27 cellular contexts compared by ENCODE assay signal in the genomic region with DNA sequence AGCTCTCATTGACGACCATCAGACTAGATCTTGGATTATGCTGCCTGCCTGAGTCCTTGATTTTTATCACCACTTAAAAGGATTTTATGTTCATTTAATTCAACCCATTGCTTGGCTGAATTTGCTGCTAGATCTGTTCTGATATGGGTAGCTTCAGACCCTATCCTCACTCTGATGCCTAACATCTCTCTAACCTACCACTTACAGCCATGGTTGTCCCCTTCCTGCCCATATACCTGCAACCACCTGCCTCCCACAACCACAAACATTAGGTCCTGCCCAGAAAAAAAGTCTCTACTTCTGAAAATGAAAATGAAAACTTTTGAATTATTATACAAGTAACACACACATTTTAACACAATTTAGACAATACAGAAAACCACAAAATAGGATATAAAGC.
"Had no signal": no experiment of that assay in that cellular context is flagged by ENCODE, and none has a peak within 500 bp of the region (broad histone marks: within the 10 kb centered on the region; RNA-seq: fewer than 3 reads in every experiment).

No MANE protein-coding gene starts in this region.

- H3K9me3 ChIP-seq: stomach, suprapubic skin, testis, thoracic aorta, thyroid gland, tibial artery, tibial nerve, transverse colon, upper lobe of left lung, upper lobe of right lung, uterus, vagina had no signal

- H3K27ac Mint-ChIP-seq: stimulated activated effector memory CD8-positive, alpha-beta T cell treated with anti-CD3 and anti-CD28 coated beads, Interleukin-12 subunit alpha, Interleukin-12 subunit beta, amount 100 ng/mL, for 72 hours; stimulated activated memory B cell treated with anti-CD40 and anti-IgM and Interleukin-4, amounts not matched to agents 10 μg/mL and 1 μg/mL and 100 μg/mL, for 72 hours; stimulated activated naive B cell treated with anti-CD40 and anti-IgM and Interleukin-4, amounts not matched to agents 10 μg/mL and 1 μg/mL and 100 μg/mL, for 72 hours; stimulated activated naive CD8-positive, alpha-beta T cell treated with anti-CD3 and anti-CD28 coated beads, Interleukin-15, Interleukin-2, amounts not matched to agents 100 ng/mL and 50 ng/mL, for 24 hours; type B pancreatic cell had no signal

- H3K36me3 Mint-ChIP-seq: stimulated activated effector memory CD8-positive, alpha-beta T cell treated with anti-CD3 and anti-CD28 coated beads, Interleukin-12 subunit alpha, Interleukin-12 subunit beta, amount 100 ng/mL, for 72 hours; stimulated activated memory B cell treated with anti-CD40 and anti-IgM and Interleukin-4, amounts not matched to agents 10 μg/mL and 1 μg/mL and 100 μg/mL, for 72 hours; stimulated activated naive B cell treated with anti-CD40 and anti-IgM and Interleukin-4, amounts not matched to agents 10 μg/mL and 1 μg/mL and 100 μg/mL, for 72 hours; type B pancreatic cell had no signal

- H3K4me1 ChIP-seq: stomach, suprapubic skin, testis, thyroid gland, tibial artery, tibial nerve, transverse colon, upper lobe of left lung, upper lobe of right lung, uterus, vagina had no signal

- H3K4me1 Mint-ChIP-seq: stimulated activated effector memory CD8-positive, alpha-beta T cell treated with anti-CD3 and anti-CD28 coated beads, Interleukin-12 subunit alpha, Interleukin-12 subunit beta, amount 100 ng/mL, for 72 hours; stimulated activated naive B cell treated with anti-CD40 and anti-IgM and Interleukin-4, amounts not matched to agents 10 μg/mL and 1 μg/mL and 100 μg/mL, for 72 hours had no signal

- H3K4me3 ChIP-seq: stomach, suprapubic skin, testis, thoracic aorta, thyroid gland, tibial artery, tibial nerve, transverse colon, upper lobe of left lung, upper lobe of right lung, uterus, vagina had no signal

- H3K27ac ChIP-seq: stomach, suprapubic skin, testis, thoracic aorta, thyroid gland, tibial artery, tibial nerve, transverse colon, upper lobe of left lung, upper lobe of right lung, uterus, vagina had no signal

- H3K9me3 Mint-ChIP-seq: stimulated activated effector memory CD8-positive, alpha-beta T cell treated with anti-CD3 and anti-CD28 coated beads, Interleukin-12 subunit alpha, Interleukin-12 subunit beta, amount 100 ng/mL, for 72 hours; stimulated activated memory B cell treated with anti-CD40 and anti-IgM and Interleukin-4, amounts not matched to agents 10 μg/mL and 1 μg/mL and 100 μg/mL, for 72 hours; stimulated activated naive B cell treated with anti-CD40 and anti-IgM and Interleukin-4, amounts not matched to agents 10 μg/mL and 1 μg/mL and 100 μg/mL, for 72 hours; stimulated activated naive CD8-positive, alpha-beta T cell treated with anti-CD3 and anti-CD28 coated beads, Interleukin-15, amount 100 ng/mL, for 72 hours; stimulated activated naive CD8-positive, alpha-beta T cell treated with anti-CD3 and anti-CD28 coated beads, Interleukin-15, Interleukin-2, amounts not matched to agents 100 ng/mL and 50 ng/mL, for 24 hours; type B pancreatic cell had no signal

- H3K4me3 Mint-ChIP-seq: stimulated activated effector memory CD8-positive, alpha-beta T cell treated with anti-CD3 and anti-CD28 coated beads, Interleukin-12 subunit alpha, Interleukin-12 subunit beta, amount 100 ng/mL, for 72 hours; stimulated activated memory B cell treated with anti-CD40 and anti-IgM and Interleukin-4, amounts not matched to agents 10 μg/mL and 1 μg/mL and 100 μg/mL, for 72 hours; stimulated activated naive B cell treated with anti-CD40 and anti-IgM and Interleukin-4, amounts not matched to agents 10 μg/mL and 1 μg/mL and 100 μg/mL, for 72 hours; stimulated activated naive CD8-positive, alpha-beta T cell treated with anti-CD3 and anti-CD28 coated beads, Interleukin-15, amount 100 ng/mL, for 72 hours; stimulated activated naive CD8-positive, alpha-beta T cell treated with anti-CD3 and anti-CD28 coated beads, Interleukin-15, Interleukin-2, amounts not matched to agents 100 ng/mL and 50 ng/mL, for 24 hours; type B pancreatic cell had no signal

- H3K36me3 ChIP-seq: stomach, suprapubic skin, thoracic aorta, thyroid gland, tibial artery, tibial nerve, transverse colon, upper lobe of left lung, upper lobe of right lung, uterus, vagina had no signal

- ATAC-seq: stimulated activated effector memory CD8-positive, alpha-beta T cell treated with anti-CD3 and anti-CD28 coated beads, Interleukin-12 subunit alpha, Interleukin-12 subunit beta, amount 100 ng/mL, for 72 hours; stimulated activated memory B cell treated with anti-CD40 and anti-IgM and Interleukin-4, amounts not matched to agents 10 μg/mL and 1 μg/mL and 100 μg/mL, for 72 hours; stimulated activated naive B cell treated with anti-CD40 and anti-IgM and Interleukin-4, amounts not matched to agents 10 μg/mL and 1 μg/mL and 100 μg/mL, for 72 hours; stimulated activated naive CD8-positive, alpha-beta T cell treated with anti-CD3 and anti-CD28 coated beads, Interleukin-15, amount 100 ng/mL, for 72 hours; stimulated activated naive CD8-positive, alpha-beta T cell treated with anti-CD3 and anti-CD28 coated beads, Interleukin-15, Interleukin-2, amounts not matched to agents 100 U/mL and 50 U/mL, for 24 hours; upper lobe of right lung had no signal

- H3K27me3 ChIP-seq: stomach, suprapubic skin, testis, thyroid gland, tibial artery, tibial nerve, transverse colon, upper lobe of left lung, upper lobe of right lung, uterus, vagina had no signal

- DNase-seq: stimulated activated CD4-positive, alpha-beta T cell treated with anti-CD3 and anti-CD28 coated beads, Interleukin-2, amount 100 ng/mL, for 48 hours; stimulated activated CD4-positive, alpha-beta T cell treated with anti-CD3 and anti-CD28 coated beads, Interleukin-4, amount 100 ng/mL, for 1 hour; stimulated activated CD4-positive, alpha-beta T cell treated with anti-CD3 and anti-CD28 coated beads, Interleukin-4, amount 100 ng/mL, for 24 hours; stimulated activated CD4-positive, alpha-beta T cell treated with anti-CD3 and anti-CD28 coated beads, Interleukin-4, amount 100 ng/mL, for 4 hours; stimulated activated CD8-positive, alpha-beta memory T cell treated with anti-CD3 and anti-CD28 coated beads, Interleukin-4, amount 100 ng/mL, for 48 hours; stimulated activated naive B cell treated with anti-CD40 and anti-IgM and Interleukin-4, amounts not matched to agents 10 μg/mL and 1 μg/mL and 100 μg/mL, for 72 hours; stimulated activated naive CD4-positive, alpha-beta T cell; stimulated activated naive CD4-positive, alpha-beta T cell treated with Interleukin-2 at 50 U/mL for 16 hours; stimulated activated naive CD8-positive, alpha-beta T cell treated with anti-CD3 and anti-CD28 coated beads, Interleukin-15, amount 100 ng/mL, for 72 hours; stimulated activated naive CD8-positive, alpha-beta T cell treated with anti-CD3 and anti-CD28 coated beads, Interleukin-15, Interleukin-2, amounts not matched to agents 100 U/mL and 50 U/mL, for 24 hours; stomach; substantia nigra; testis; thyroid gland; tibial artery; transverse colon; upper lobe of left lung; upper lobe of right lung; uterus had no signal
